28 cellular contexts compared by ENCODE assay signal in the genomic region with DNA sequence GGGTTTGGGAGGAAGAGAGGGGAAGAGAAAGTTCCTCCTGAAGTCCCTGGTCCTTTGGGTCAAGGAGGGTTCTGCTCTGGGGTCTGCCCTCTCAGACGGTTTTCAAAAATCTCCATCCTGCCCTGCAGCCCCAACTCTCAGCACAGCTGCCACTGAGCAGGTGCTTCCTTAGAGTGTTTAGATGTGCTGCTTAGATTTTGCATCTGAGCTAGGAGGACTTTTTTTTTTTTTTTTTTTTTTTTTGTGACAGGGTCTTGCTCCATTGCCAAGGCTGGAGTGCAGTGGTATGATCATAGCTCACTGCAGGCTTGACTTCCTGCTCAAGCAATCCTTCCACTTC.
"Had no signal": no experiment of that assay in that cellular context is flagged by ENCODE, and none has a peak within 500 bp of the region (broad histone marks: within the 10 kb centered on the region; RNA-seq: fewer than 3 reads in every experiment).

No MANE protein-coding gene starts in this region.

- H3K4me1 ChIP-seq: adrenal gland, body of pancreas, colonic mucosa, left lung, lower lobe of right lung, prostate gland, sigmoid colon, stomach, thyroid gland had no signal

- H3K4me1 Mint-ChIP-seq: activated naive CD8-positive, alpha-beta T cell treated with anti-CD3 and anti-CD28 coated beads for 36 hours had no signal

- H3K27ac Mint-ChIP-seq: activated naive CD4-positive, alpha-beta T cell treated with anti-CD3 and anti-CD28 coated beads for 36 hours; activated naive CD8-positive, alpha-beta T cell treated with anti-CD3 and anti-CD28 coated beads for 36 hours; naive B cell; stimulated activated naive B cell treated with anti-CD40 and anti-IgM and Interleukin-4, amounts not matched to agents 10 μg/mL and 1 μg/mL and 100 μg/mL, for 72 hours had no signal

- H3K36me3 Mint-ChIP-seq: activated naive CD8-positive, alpha-beta T cell treated with anti-CD3 and anti-CD28 coated beads for 36 hours had no signal

- DNase-seq: activated CD4-positive, alpha-beta T cell treated with anti-CD3 and anti-CD28 coated beads for 48 hours; activated CD4-positive, alpha-beta T cell treated with anti-CD3 and anti-CD28 coated beads, Interleukin-2, amount 50 U/mL, for 48 hours; activated CD8-positive, alpha-beta memory T cell treated with anti-CD3 and anti-CD28 coated beads for 24 hours; activated effector memory CD4-positive, alpha-beta T cell treated with anti-CD3 and anti-CD28 coated beads, Interleukin-2, amount 50 U/mL, for 16 hours; activated naive CD4-positive, alpha-beta T cell treated with anti-CD3 and anti-CD28 coated beads for 36 hours; activated naive CD8-positive, alpha-beta T cell treated with anti-CD3 and anti-CD28 coated beads for 36 hours; adrenal gland; aorta; body of pancreas; cerebellar nuclear complex; colonic mucosa; effector CD8-positive, alpha-beta T cell; left lung; lower lobe of right lung; naive B cell; ovary; retina; sigmoid colon; stimulated activated CD4-positive, alpha-beta T cell treated with anti-CD3 and anti-CD28 coated beads, Interleukin-1b, Interleukin-23, amount 100 ng/mL, for 48 hours; stimulated activated CD4-positive, alpha-beta T cell treated with anti-CD3 and anti-CD28 coated beads, Interleukin-4, amount 100 ng/mL, for 4 hours; stimulated activated naive B cell treated with anti-CD40 and anti-IgM and Interleukin-4, amounts not matched to agents 10 μg/mL and 1 μg/mL and 100 μg/mL, for 72 hours; stomach; thyroid gland had no signal

- H3K36me3 ChIP-seq: adrenal gland, cardiac muscle cell, colonic mucosa, left lung, lower lobe of right lung, ovary, prostate gland, sigmoid colon, stomach, thyroid gland had no signal

- H3K4me3 Mint-ChIP-seq: activated naive CD4-positive, alpha-beta T cell treated with anti-CD3 and anti-CD28 coated beads for 36 hours; activated naive CD8-positive, alpha-beta T cell treated with anti-CD3 and anti-CD28 coated beads for 36 hours; naive B cell; nephron progenitor cell; stimulated activated naive B cell treated with anti-CD40 and anti-IgM and Interleukin-4, amounts not matched to agents 10 μg/mL and 1 μg/mL and 100 μg/mL, for 72 hours had no signal

- H3K27ac ChIP-seq: adrenal gland, body of pancreas, cardiac muscle cell, colonic mucosa, left lung, lower lobe of right lung, ovary, prostate gland, sigmoid colon, stomach, thyroid gland had no signal

- H3K4me3 ChIP-seq: adrenal gland, body of pancreas, cardiac muscle cell, colonic mucosa, left lung, lower lobe of right lung, ovary, prostate gland, sigmoid colon, smooth muscle cell, stomach, thyroid gland had no signal

- ATAC-seq: activated CD4-positive, CD25-positive, alpha-beta regulatory T cell treated with anti-CD3 and anti-CD28 coated beads, Interleukin-2, amount 50 U/mL, for 24 hours; body of pancreas; left lung; lower lobe of right lung; stimulated activated naive B cell treated with anti-CD40 and anti-IgM and Interleukin-4, amounts not matched to agents 10 μg/mL and 1 μg/mL and 100 μg/mL, for 72 hours had no signal

- H3K27me3 ChIP-seq: adrenal gland, body of pancreas, cardiac muscle cell, colonic mucosa, left lung, ovary, thyroid gland had no signal

- H3K9me3 ChIP-seq: adrenal gland, colonic mucosa, ovary, prostate gland, thyroid gland had no signal
